In genomic region chr12:111360325-111360930, GRCh38 we compare ENCODE assay signal across 28 cellular contexts. TPM values are rescaled to one million over a fixed set of nuclear protein-coding genes. Genes with fewer than 3 reads are reported as not detected.
A peak's percentile ranks its signal among the peaks of the same experiment; 100 is the strongest.
DNase-seq lines count a peak whose midpoint lies in the region; ATAC-seq and TF ChIP-seq lines count a peak whose summit lies in the region.
"Had no signal": no experiment of that assay in that cellular context is flagged by ENCODE, and none has a peak within 500 bp of the region (broad histone marks: within the 10 kb centered on the region; RNA-seq: fewer than 3 reads in every experiment).

No MANE protein-coding gene starts in this region.

- no peaks in the 10 kb centered on the region for H3K9me3 ChIP-seq in adrenal gland (replicated peaks in 1 of 3)
- H3K9me3 ChIP-seq: pancreas had no signal

- H3K27me3 Mint-ChIP-seq in memory B cell, result peaks cover 5% of the 10 kb centered on the region
- H3K27me3 Mint-ChIP-seq in stimulated activated naive B cell treated with anti-CD40 and anti-IgM and Interleukin-4, amounts not matched to agents 10 μg/mL and 1 μg/mL and 100 μg/mL, for 72 hours, result no peaks in the 10 kb centered on the region

- H3K36me3 Mint-ChIP-seq in activated naive CD4-positive, alpha-beta T cell treated with anti-CD3 and anti-CD28 coated beads, Interleukin-2, amount 50 U/mL, for 72 hours, result no peaks in the 10 kb centered on the region
- peaks cover 6% of the 10 kb centered on the region for H3K36me3 Mint-ChIP-seq in memory B cell
- H3K36me3 Mint-ChIP-seq in stimulated activated naive B cell treated with anti-CD40 and anti-IgM and Interleukin-4, amounts not matched to agents 10 μg/mL and 1 μg/mL and 100 μg/mL, for 72 hours, result peaks cover 0 to 8% of the 10 kb centered on the region in 2 donors
- H3K36me3 Mint-ChIP-seq: activated naive CD8-positive, alpha-beta T cell treated with anti-CD3 and anti-CD28 coated beads, Interleukin-2, amount 10 ng/mL, durations not matched to agents 7 days and 5 days had no signal

- no peaks in the 10 kb centered on the region for H3K9me3 Mint-ChIP-seq in activated naive CD4-positive, alpha-beta T cell treated with anti-CD3 and anti-CD28 coated beads, Interleukin-2, amount 50 U/mL, for 72 hours
- no peaks in the 10 kb centered on the region for H3K9me3 Mint-ChIP-seq in memory B cell
- H3K9me3 Mint-ChIP-seq in stimulated activated naive B cell treated with anti-CD40 and anti-IgM and Interleukin-4, amounts not matched to agents 10 μg/mL and 1 μg/mL and 100 μg/mL, for 72 hours, result no peaks in the 10 kb centered on the region
- H3K9me3 Mint-ChIP-seq: activated naive CD8-positive, alpha-beta T cell treated with anti-CD3 and anti-CD28 coated beads, Interleukin-2, amount 10 ng/mL, durations not matched to agents 7 days and 5 days; CD8-positive, alpha-beta T cell had no signal

- H3K4me1 ChIP-seq in adrenal gland (replicated peaks in 1 of 2), result peaks cover 13 to 20% of the 10 kb centered on the region in 2 donors

- no peak overlapping the region for H3K4me3 ChIP-seq in adrenal gland
- H3K4me3 ChIP-seq: GM23248, pancreas, smooth muscle cell had no signal

- TF ChIP-seq CTCF in adrenal gland (IDR thresholded peaks at IDR 0.05), result no peak

- 47 to 65% (median 56%) methylated on average over 6 to 9 of the region's 9 CpGs for WGBS in adrenal gland, 4 donors

- H3K27me3 ChIP-seq in adrenal gland, result no peaks in the 10 kb centered on the region
- H3K27me3 ChIP-seq: pancreas had no signal

- H3K4me3 Mint-ChIP-seq in memory B cell, result peak overlapping the region; percentile 55
- peak overlapping the region; percentile 64 to 65 for H3K4me3 Mint-ChIP-seq in stimulated activated naive B cell treated with anti-CD40 and anti-IgM and Interleukin-4, amounts not matched to agents 10 μg/mL and 1 μg/mL and 100 μg/mL, for 72 hours
- H3K4me3 Mint-ChIP-seq: CD8-positive, alpha-beta T cell had no signal

- intact Hi-C loops in adrenal gland (cut with DNase I), result no loop called here

- no peak for DNase-seq in activated naive CD4-positive, alpha-beta T cell treated with anti-CD3 and anti-CD28 coated beads, Interleukin-2, amount 50 U/mL, for 72 hours (ENCODE audit: low spot score in 2 of 2)
- no peak for DNase-seq in activated naive CD4-positive, alpha-beta T cell (lab: John Stamatoyannopoulos, UW)
- DNase-seq in adrenal gland (peak in 4 of 7 donors; percentile 52 to 71 (median 66)), memory B cell (ENCODE audit: low spot score in 2 of 2) (no peak), NCI-H1092 treated with DMSO at 0.1 percent for 48 hours (lab: John Stamatoyannopoulos, UW) (no peak), NK-92 (lab: John Stamatoyannopoulos, UW; ENCODE audit: unreplicated experiment) (no peak)
- DNase-seq in stimulated activated naive B cell treated with anti-CD40 and anti-IgM and Interleukin-4, amounts not matched to agents 10 μg/mL and 1 μg/mL and 100 μg/mL, for 72 hours, result no peak
- DNase-seq: activated CD4-positive, alpha-beta T cell treated with anti-CD3 and anti-CD28 coated beads, Interleukin-2, amount 50 U/mL, for 4 hours; activated naive CD8-positive, alpha-beta T cell treated with anti-CD3 and anti-CD28 coated beads, Interleukin-2, amount 10 ng/mL, durations not matched to agents 7 days and 5 days; CD8-positive, alpha-beta T cell; GM23248; islet precursor cell; left ventricle myocardium superior; midbrain; NCI-H1048; NCI-H187; NCI-H2171 treated with DMSO at 0.1 percent for 48 hours; NCI-H524; NK-92 treated with Interleukin-12 subunit alpha and Interleukin-12 subunit beta, amount 100 ng/mL, for 24 hours; pancreas; retina; SHP77 treated with DMSO at 0.1 percent for 48 hours; T1000; WERI-Rb-1 had no signal

- H3K36me3 ChIP-seq in adrenal gland (replicated peaks in 1 of 2), result peaks cover 0 to 8% of the 10 kb centered on the region in 2 donors

- TF ChIP-seq POLR2A in adrenal gland (IDR thresholded peaks at IDR 0.05), result no peak

- ATAC-seq in activated naive CD4-positive, alpha-beta T cell treated with anti-CD3 and anti-CD28 coated beads, Interleukin-2, amount 50 U/mL, for 72 hours, result no peak
- ATAC-seq in memory B cell (ENCODE audit: low read depth) (no peak), HG03521 (IDR thresholded peaks at IDR 0.05; ENCODE audit: unreplicated experiment) (no peak)
- no peak for ATAC-seq in stimulated activated naive B cell treated with anti-CD40 and anti-IgM and Interleukin-4, amounts not matched to agents 10 μg/mL and 1 μg/mL and 100 μg/mL, for 72 hours (replicated peaks)
- ATAC-seq: CD8-positive, alpha-beta T cell; left ventricle myocardium superior; pancreas had no signal

- H3K27ac ChIP-seq in adrenal gland, result peak overlapping the region in 1 of 5 donors; percentile 65
- H3K27ac ChIP-seq: 22Rv1, GM23248, HL-60, WERI-Rb-1 had no signal

- peaks cover 24% of the 10 kb centered on the region for H3K4me1 Mint-ChIP-seq in memory B cell
- peaks cover 54 to 59% of the 10 kb centered on the region in 2 donors for H3K4me1 Mint-ChIP-seq in stimulated activated naive B cell treated with anti-CD40 and anti-IgM and Interleukin-4, amounts not matched to agents 10 μg/mL and 1 μg/mL and 100 μg/mL, for 72 hours

- peak overlapping the region; percentile 0 to 7 for H3K27ac Mint-ChIP-seq in activated naive CD4-positive, alpha-beta T cell treated with anti-CD3 and anti-CD28 coated beads, Interleukin-2, amount 50 U/mL, for 72 hours
- H3K27ac Mint-ChIP-seq in memory B cell, result peak overlapping the region; percentile 72
- H3K27ac Mint-ChIP-seq in stimulated activated naive B cell treated with anti-CD40 and anti-IgM and Interleukin-4, amounts not matched to agents 10 μg/mL and 1 μg/mL and 100 μg/mL, for 72 hours, result peak overlapping the region; percentile 91
- H3K27ac Mint-ChIP-seq: activated naive CD8-positive, alpha-beta T cell treated with anti-CD3 and anti-CD28 coated beads, Interleukin-2, amount 10 ng/mL, durations not matched to agents 7 days and 5 days; CD8-positive, alpha-beta T cell had no signal

RNA-seq across cellular contexts. Expression of gene PHETA1, which starts 8.5 kb away (rescaled TPM):
- 1 to 10 TPM in 1 of 2 donors, under 1 TPM in 1; 0.64 to 1.5 TPM for total RNA-seq in activated naive CD4-positive, alpha-beta T cell treated with anti-CD3 and anti-CD28 coated beads, Interleukin-2, amount 50 U/mL, for 72 hours
- total RNA-seq in adrenal gland, result 10 to 100 TPM; 18.0 to 37.4 (median 21.5) TPM
- 10 to 100 TPM in 2 of 3 donors, 1 to 10 TPM in 1; 3.6 to 25.4 (median 11.0) TPM for polyA plus RNA-seq in adrenal gland

RNA-seq across cellular contexts. Expression of gene SH2B3, which starts 45.3 kb away (rescaled TPM):
- 10 to 100 TPM; 18.0 to 24.6 TPM for total RNA-seq in activated naive CD4-positive, alpha-beta T cell treated with anti-CD3 and anti-CD28 coated beads, Interleukin-2, amount 50 U/mL, for 72 hours
- 10 to 100 TPM; 26.1 to 70.3 (median 44.6) TPM for total RNA-seq in adrenal gland
- polyA plus RNA-seq in adrenal gland, result 10 to 100 TPM in 1 of 3 donors, 1 to 10 TPM in 2; 5.8 to 14.5 (median 9.3) TPM

Comparison
In these comparisons a context has a peak if more than half of its experiments do, and no peak if none do; other contexts are left out.
1. DNase-seq: peak in adrenal gland (4 of 7); none in activated naive CD4-positive, alpha-beta T cell treated with anti-CD3 and anti-CD28 coated beads, Interleukin-2, amount 50 U/mL, for 72 hours (0 of 2), activated naive CD4-positive, alpha-beta T cell (0 of 4), memory B cell (0 of 2), stimulated activated naive B cell treated with anti-CD40 and anti-IgM and Interleukin-4, amounts not matched to agents 10 μg/mL and 1 μg/mL and 100 μg/mL, for 72 hours (single experiment), NCI-H1092 treated with DMSO at 0.1 percent for 48 hours (single experiment) and NK-92 (single experiment).
2. H3K27ac Mint-ChIP-seq: peak in every context shown above with its lines; median percentile 91 in stimulated activated naive B cell treated with anti-CD40 and anti-IgM and Interleukin-4, amounts not matched to agents 10 μg/mL and 1 μg/mL and 100 μg/mL, for 72 hours; 72 in memory B cell; 4 in activated naive CD4-positive, alpha-beta T cell treated with anti-CD3 and anti-CD28 coated beads, Interleukin-2, amount 50 U/mL, for 72 hours.
3. RNA of gene PHETA1, which starts 8.5 kb away (total RNA-seq): 18.0 to 37.4 TPM in adrenal gland; 0.64 to 1.5 TPM in activated naive CD4-positive, alpha-beta T cell treated with anti-CD3 and anti-CD28 coated beads, Interleukin-2, amount 50 U/mL, for 72 hours; every median in the first group is over 4 times any median in the second.